ENCODE assay signal across 8 cellular contexts in the genomic region with DNA sequence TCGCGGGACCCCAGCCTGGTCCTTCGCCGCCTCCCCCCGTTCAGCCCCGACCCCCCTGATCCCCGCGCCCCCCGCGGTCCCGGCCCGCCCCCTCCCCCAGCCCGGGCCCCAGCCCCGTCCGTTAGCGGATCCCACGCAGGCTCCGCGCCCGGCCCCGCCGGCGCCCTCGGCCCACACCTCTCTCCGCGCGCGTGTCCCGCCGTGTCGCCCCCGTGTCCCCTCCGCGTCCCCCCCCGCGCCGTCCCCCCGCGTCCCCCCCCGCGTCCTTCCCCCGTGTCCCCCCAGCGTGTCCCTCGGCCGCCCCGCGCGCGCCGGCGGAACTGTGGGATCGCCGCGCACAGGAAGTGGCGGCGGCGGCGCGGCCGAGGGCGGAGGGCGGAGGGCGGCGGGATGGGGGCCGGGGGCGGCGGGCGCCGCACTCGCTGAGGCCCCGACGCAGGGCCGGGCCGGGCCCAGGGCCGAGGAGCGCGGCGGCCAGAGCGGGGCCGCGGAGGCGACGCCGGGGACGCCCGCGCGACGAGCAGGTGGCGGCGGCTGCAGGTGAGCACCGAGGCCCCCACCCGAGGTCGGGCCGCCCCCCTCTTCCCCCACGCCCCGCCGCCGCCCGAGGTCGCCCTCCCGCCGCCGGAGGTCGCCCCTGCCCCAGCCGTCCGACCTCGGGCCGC. TPM values are rescaled to one million over a fixed set of nuclear protein-coding genes. Genes with fewer than 3 reads are reported as not detected.
A peak's percentile ranks its signal among the peaks of the same experiment; 100 is the strongest.
DNase-seq lines count a peak whose midpoint lies in the region; ATAC-seq, FAIRE-seq and TF ChIP-seq lines count a peak whose summit lies in the region.

A gene with protein sequence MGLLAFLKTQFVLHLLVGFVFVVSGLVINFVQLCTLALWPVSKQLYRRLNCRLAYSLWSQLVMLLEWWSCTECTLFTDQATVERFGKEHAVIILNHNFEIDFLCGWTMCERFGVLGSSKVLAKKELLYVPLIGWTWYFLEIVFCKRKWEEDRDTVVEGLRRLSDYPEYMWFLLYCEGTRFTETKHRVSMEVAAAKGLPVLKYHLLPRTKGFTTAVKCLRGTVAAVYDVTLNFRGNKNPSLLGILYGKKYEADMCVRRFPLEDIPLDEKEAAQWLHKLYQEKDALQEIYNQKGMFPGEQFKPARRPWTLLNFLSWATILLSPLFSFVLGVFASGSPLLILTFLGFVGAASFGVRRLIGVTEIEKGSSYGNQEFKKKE (plus strand): TSS at position 418 of the 665 bp plus-strand sequence. CDS start 94,459 bp downstream, outside the sequence.

- no peaks in the 10 kb centered on the region for H3K9me3 ChIP-seq in kidney (ENCODE audit: control insufficient read depth in 1 of 2, low read length in 2 of 2)

- no peak for ATAC-seq in HG03571 (IDR thresholded peaks at IDR 0.05; ENCODE audit: unreplicated experiment)

- H3K27ac ChIP-seq in kidney (ENCODE audit: low read depth in 2 of 2, low read length in 2 of 2) = peak within 1 kb of the TSS; percentile 82 to 89

- in situ Hi-C loops in T47D (cut with HindIII; ENCODE audit: low pct_unique_long_range_greater_than_20kb, low sequenced_read_pairs) = no loop called here

- no peak for DNase-seq in AG09309 (ENCODE audit: low read depth)
- peak; percentile 83 for DNase-seq in GM20000 (ENCODE audit: low spot score)
- DNase-seq in T-helper 1 cell = peak in 3 of 5 donors; percentile 23 to 49 (median 23)
- DNase-seq in T47D (ENCODE audit: low read depth in 1 of 2, low spot score in 1 of 2) = peak; percentile 30 to 43
- no peak for DNase-seq in kidney
- peak; percentile 44 to 55 for DNase-seq in stimulated activated CD4-positive, alpha-beta T cell treated with anti-CD3 and anti-CD28 coated beads, Interleukin-2, amount 100 ng/mL, for 24 hours
- DNase-seq in OCI-M2 (lab: John Stamatoyannopoulos, UW; ENCODE audit: unreplicated experiment) = no peak

- H3K4me1 ChIP-seq in kidney (ENCODE audit: control insufficient read depth in 1 of 2, insufficient read depth in 1 of 2, low read depth in 1 of 2, low read length in 2 of 2) = peaks cover 8 to 19% of the 10 kb centered on the region in 2 donors

- TF ChIP-seq CTCF in AG09309 (IDR thresholded peaks at IDR 0.05; ENCODE audit: control insufficient read depth, insufficient read depth, low read depth, low read length, missing control alignments) (no peak), GM20000 (IDR thresholded peaks at IDR 0.05; ENCODE audit: extremely low read depth, missing control alignments) (no peak), kidney (IDR thresholded peaks at IDR 0.05; ENCODE audit: borderline replicate concordance, extremely low read depth, insufficient read depth) (no peak)

- H3K36me3 ChIP-seq in kidney (ENCODE audit: control insufficient read depth in 1 of 2, insufficient read depth in 2 of 2, low read length in 2 of 2) = peaks cover 0 to 2% of the 10 kb centered on the region in 2 donors

- H3K4me3 ChIP-seq in AG09309 (ENCODE audit: control insufficient read depth, low read depth, low read length) (peak within 1 kb of the TSS; percentile 48), kidney (ENCODE audit: low read length in 2 of 2) (peak within 1 kb of the TSS; percentile 59 to 71)

- peak within 1 kb of the TSS; percentile 48 to 73 for H3K9ac ChIP-seq in kidney (ENCODE audit: low read length in 2 of 2)

- intact Hi-C loops in kidney (cut with DNase I) = no loop called here

- FAIRE-seq in kidney (lab: Jason Lieb, UNC) = no peak

RNA-seq across cellular contexts. Expression of the gene that starts here (rescaled TPM):
- total RNA-seq in kidney = 86.2 TPM
- polyA plus RNA-seq in kidney (ENCODE audit: insufficient read depth, low read depth, low replicate concordance) = 40.3 TPM

Comparison
In these comparisons a context has a peak if more than half of its experiments do, and no peak if none do; other contexts are left out.
1. DNase-seq: peak in GM20000 (single experiment), T-helper 1 cell (3 of 5), T47D (2 of 2) and stimulated activated CD4-positive, alpha-beta T cell treated with anti-CD3 and anti-CD28 coated beads, Interleukin-2, amount 100 ng/mL, for 24 hours (2 of 2); none in AG09309 (single experiment), kidney (single experiment) and OCI-M2 (single experiment).